ENCODE assay signal across 7 cellular contexts in the genomic region with DNA sequence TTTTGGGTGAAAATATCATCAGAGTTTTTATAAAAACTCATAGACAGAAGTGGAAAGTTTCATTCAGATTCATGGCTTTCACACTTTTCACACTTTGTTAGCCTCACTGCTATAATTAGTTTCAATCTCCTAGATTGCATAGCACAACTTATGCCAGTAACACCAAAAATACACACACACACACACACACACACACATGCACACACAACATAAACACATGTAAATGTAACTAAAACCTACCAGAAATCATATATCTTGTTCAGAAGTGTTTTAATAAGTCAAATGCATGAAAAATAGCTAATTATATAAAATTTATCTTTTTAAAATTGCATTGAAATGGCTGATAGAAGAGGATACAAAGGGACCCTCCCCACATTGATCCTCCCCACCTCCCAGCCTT.
"Had no signal": no experiment of that assay in that cellular context is flagged by ENCODE, and none has a peak within 500 bp of the region (broad histone marks: within the 10 kb centered on the region; RNA-seq: fewer than 3 reads in every experiment).

No MANE protein-coding gene starts in this region.

- H3K9ac ChIP-seq: KMS-11 had no signal

- H3K27ac ChIP-seq: HL-60, KMS-11 had no signal

- ATAC-seq: K562 had no signal

- H3K4me2 ChIP-seq: KMS-11 had no signal

- FAIRE-seq: HTR-8/SVneo, K562 had no signal

- DNase-seq: IMR-90, KBM-7, KG1 had no signal

- H3K4me3 ChIP-seq: K562 had no signal
